In genomic region chr2:108825736-108826135, GRCh38 we compare ENCODE assay signal across 29 cellular contexts. TPM values are rescaled to one million over a fixed set of nuclear protein-coding genes. Genes with fewer than 3 reads are reported as not detected.
DNase-seq lines count a peak whose midpoint lies in the region; FAIRE-seq and TF ChIP-seq lines count a peak whose summit lies in the region.
"Had no signal": no experiment of that assay in that cellular context is flagged by ENCODE, and none has a peak within 500 bp of the region (broad histone marks: within the 10 kb centered on the region; RNA-seq: fewer than 3 reads in every experiment).

No MANE protein-coding gene starts in this region.

- in situ Hi-C loops in GM13976 (cut with MboI; ENCODE audit: low sequenced_read_pairs, unreplicated experiment) = no loop called here

- H3K27ac ChIP-seq in OCI-LY7 (ENCODE audit: low read depth, low read length, poor library complexity, severe bottlenecking) = no peak overlapping the region
- H3K27ac ChIP-seq: A549; BLaER1 treated with 17β-estradiol and CSF1 and Interleukin-3, amounts not matched to agents 10 nM and 100 nM; KMS-11; SJCRH30 had no signal

- POLR2A ChIA-PET in OCI-LY7 (lab: Charles Lee) = no interaction called here

- no peak overlapping the region for H3K4me3 Mint-ChIP-seq in osteocyte (ENCODE audit: unreplicated experiment)
- H3K4me3 Mint-ChIP-seq: CD4-positive, alpha-beta T cell; GM23338 had no signal

- no peaks in the 10 kb centered on the region for H3K4me1 Mint-ChIP-seq in osteocyte (ENCODE audit: unreplicated experiment)
- H3K4me1 Mint-ChIP-seq: GM23338 had no signal

- H3K4me3 ChIP-seq in OCI-LY7 (ENCODE audit: low read depth, low read length, poor library complexity, severe bottlenecking) = no peak overlapping the region
- H3K4me3 ChIP-seq in bronchial epithelial cell (ENCODE audit: low read depth, low read length) = no peak overlapping the region
- H3K4me3 ChIP-seq: A549; BLaER1 treated with 17β-estradiol and CSF1 and Interleukin-3, amounts not matched to agents 10 nM and 100 nM; GM23338; HAP-1; SJCRH30 had no signal

- H3K4me2 ChIP-seq in OCI-LY7 (ENCODE audit: low read length) = no peak overlapping the region
- H3K4me2 ChIP-seq: A549, GM23338, KMS-11 had no signal

- H3K9me3 ChIP-seq in OCI-LY7 (ENCODE audit: low read length) = no peaks in the 10 kb centered on the region
- H3K9me3 ChIP-seq: A549, HAP-1, SJCRH30 had no signal

- CTCF ChIA-PET in OCI-LY7 (lab: Charles Lee; ENCODE audit: unreplicated experiment) = no interaction called here

- intact Hi-C loops in OCI-LY7 (cut with micrococcal nuclease; ENCODE audit: unreplicated experiment) = no loop called here

- no peaks in the 10 kb centered on the region for H3K9me2 ChIP-seq in OCI-LY7 (ENCODE audit: insufficient read depth, low read length)

- no peaks in the 10 kb centered on the region for H3K27me3 Mint-ChIP-seq in osteocyte (ENCODE audit: unreplicated experiment)
- H3K27me3 Mint-ChIP-seq: CD4-positive, alpha-beta T cell had no signal

- H3K79me2 ChIP-seq in OCI-LY7 (ENCODE audit: insufficient read depth, low read depth, low read length) = no peaks in the 10 kb centered on the region

- TF ChIP-seq CTCF in OCI-LY7 (conservative IDR thresholded peaks at IDR 0.05; ENCODE audit: low read length) (0 out of 2 replicates have a peak, but pooled peaks have one; percentile 14), bronchial epithelial cell (IDR thresholded peaks at IDR 0.05; ENCODE audit: insufficient read depth, low read length, severe bottlenecking) (no peak), osteocyte (IDR thresholded peaks at IDR 0.05) (no peak), GM13976 (IDR thresholded peaks at IDR 0.05; ENCODE audit: borderline replicate concordance, control extremely low read depth, extremely low read depth, insufficient read depth, missing control alignments) (no peak)

- no TSS peak for BruUV-seq in OCI-LY7 (replicated peaks; lab: Mats Ljungman, UMichigan)

- no peaks in the 10 kb centered on the region for H3K27me3 ChIP-seq in bronchial epithelial cell (ENCODE audit: control insufficient read depth, insufficient read depth, low read length)
- H3K27me3 ChIP-seq: BLaER1 treated with 17β-estradiol and CSF1 and Interleukin-3, amounts not matched to agents 10 nM and 100 nM; SJCRH30 had no signal

- no peak overlapping the region for H2AFZ ChIP-seq in OCI-LY7 (ENCODE audit: low read length)
- H2AFZ ChIP-seq: GM23338 had no signal

- no peaks in the 10 kb centered on the region for H4K20me1 ChIP-seq in OCI-LY7 (ENCODE audit: insufficient read depth, low read length)
- H4K20me1 ChIP-seq: BLaER1 treated with 17β-estradiol and CSF1 and Interleukin-3, amounts not matched to agents 10 nM and 100 nM had no signal

- no peak for DNase-seq in OCI-LY7 (ENCODE audit: low spot score)
- DNase-seq in bronchial epithelial cell (ENCODE audit: low read depth) = peak; percentile 37
- peak; percentile 23 for DNase-seq in iris pigment epithelial cell (ENCODE audit: low read depth)
- peak; percentile 23 for DNase-seq in stromal cell of bone marrow (ENCODE audit: low read depth)
- DNase-seq in osteocyte (ENCODE audit: extremely low spot score, unreplicated experiment) = no peak
- DNase-seq in GM12891 (ENCODE audit: insufficient read length, low spot score) = no peak
- no peak for DNase-seq in urothelium cell line (ENCODE audit: low spot score)
- no peak for DNase-seq in GM13976 (ENCODE audit: low spot score)
- DNase-seq: AML-193; CD4-positive, alpha-beta T cell; COR-L47; DMS53; IMR-90; NCI-H1092; NCI-H1436; NCI-H187; NCI-H2081 treated with DMSO at 0.1 percent for 48 hours; NCI-H2171; NCI-H226; NCI-H510A; NCI-H69; PC-3; SJCRH30 had no signal

- H3K36me3 ChIP-seq in OCI-LY7 (ENCODE audit: insufficient read depth, low read length) = peaks cover 59% of the 10 kb centered on the region
- no peaks in the 10 kb centered on the region for H3K36me3 ChIP-seq in bronchial epithelial cell (ENCODE audit: control insufficient read depth, insufficient read depth, low read length)

- H3K27ac Mint-ChIP-seq in osteocyte (ENCODE audit: unreplicated experiment) = no peak overlapping the region
- H3K27ac Mint-ChIP-seq: CD4-positive, alpha-beta T cell; GM23338 had no signal

- FAIRE-seq in bronchial epithelial cell (lab: Jason Lieb, UNC) (no peak), GM12891 (lab: Jason Lieb, UNC) (no peak), urothelium cell line (lab: Jason Lieb, UNC) (no peak)
- FAIRE-seq: G401.6 had no signal

- H3K4me1 ChIP-seq in OCI-LY7 (ENCODE audit: insufficient read depth, low read length, poor library complexity, severe bottlenecking) = no peaks in the 10 kb centered on the region
- H3K4me1 ChIP-seq: A549, HAP-1, SJCRH30 had no signal

- H3K36me3 Mint-ChIP-seq in osteocyte (ENCODE audit: unreplicated experiment) = peaks cover 17% of the 10 kb centered on the region

- H3K9me3 Mint-ChIP-seq in osteocyte (ENCODE audit: unreplicated experiment) = no peaks in the 10 kb centered on the region
- H3K9me3 Mint-ChIP-seq: CD4-positive, alpha-beta T cell; GM23338 had no signal

- no peak for TF ChIP-seq POLR2A in GM12891 (IDR thresholded peaks at IDR 0.05; ENCODE audit: low read depth, low read length)

TF ChIP-seq in GM12891, 5 proteins besides CTCF, POLR2A, EP300 and RAD21:
- TF ChIP-seq TAF1 (IDR thresholded peaks at IDR 0.05; ENCODE audit: low read depth, low read length) (no peak), SPI1 (IDR thresholded peaks at IDR 0.05; ENCODE audit: low read depth, low read length) (no peak), POLR2AphosphoS5 (IDR thresholded peaks at IDR 0.05; ENCODE audit: low read depth, low read length) (no peak)

RNA-seq across cellular contexts. Expression of gene CCDC138, which starts 39.2 kb away (rescaled TPM):
- 28.1 and 28.9 TPM in 2 replicates for total RNA-seq in OCI-LY7 (2014; rRNA removed; shearing (Covaris generic))
- total RNA-seq in OCI-LY7 (2022) (21.5 and 25.1 TPM in 2 replicates), bronchial epithelial cell (3.4 and 4.2 TPM in 2 replicates), osteocyte (3.5 and 6.0 TPM in 2 replicates)
- polyA plus RNA-seq in GM12891 (2012; ENCODE audit: low read depth, missing spikeins) = 4.6 TPM

Comparison
In these comparisons a context has a peak if more than half of its experiments do, and no peak if none do; other contexts are left out.
1. DNase-seq: peak in bronchial epithelial cell (single experiment), iris pigment epithelial cell (single experiment) and stromal cell of bone marrow (single experiment); none in OCI-LY7 (single experiment), osteocyte (single experiment), GM12891 (single experiment), urothelium cell line (single experiment) and GM13976 (single experiment).